ENCODE assay signal across 8 cellular contexts in genomic region chr22:41845380-41846267, GRCh38. TPM values are rescaled to one million over a fixed set of nuclear protein-coding genes. Genes with fewer than 3 reads are reported as not detected.
A peak's percentile ranks its signal among the peaks of the same experiment; 100 is the strongest.
DNase-seq lines count a peak whose midpoint lies in the region; ATAC-seq and TF ChIP-seq lines count a peak whose summit lies in the region.
"Had no signal": no experiment of that assay in that cellular context is flagged by ENCODE, and none has a peak within 500 bp of the region (broad histone marks: within the 10 kb centered on the region; RNA-seq: fewer than 3 reads in every experiment).

No MANE protein-coding gene starts in this region.

- H3K27me3 ChIP-seq in HCT116 (ENCODE audit: insufficient read depth, low read length) = no peaks in the 10 kb centered on the region
- no peaks in the 10 kb centered on the region for H3K27me3 ChIP-seq in SJCRH30
- no peaks in the 10 kb centered on the region for H3K27me3 ChIP-seq in endodermal cell (ENCODE audit: control insufficient read depth, insufficient read depth, low read length, poor library complexity, severe bottlenecking)

- H3K9me3 Mint-ChIP-seq in endodermal cell = no peaks in the 10 kb centered on the region
- no peaks in the 10 kb centered on the region for H3K9me3 Mint-ChIP-seq in progenitor cell of endocrine pancreas (ENCODE audit: low read depth)

- CTCF ChIA-PET in HCT116 (lab: Charles Lee) = no interaction called here

- H3K36me3 ChIP-seq in HCT116 (ENCODE audit: control insufficient read depth in 1 of 2, insufficient read depth in 2 of 2, low read length in 2 of 2) (no peaks in the 10 kb centered on the region), SJCRH30 (peaks cover 34% of the 10 kb centered on the region), endodermal cell (ENCODE audit: control insufficient read depth, insufficient read depth, low read length) (peaks cover 34% of the 10 kb centered on the region)

- BruUV-seq in HCT116 (replicated peaks; lab: Mats Ljungman, UMichigan) = TSS peak; percentile 11

- intact Hi-C loops in HCT116 (cut with micrococcal nuclease) = no loop called here

- 53 to 65% methylated on average over 3 to 4 of the region's 4 CpGs for WGBS in endodermal cell (ENCODE audit: insufficient coverage in 1 of 2, insufficient read length in 1 of 2), 2 experiments

- no peak overlapping the region for H3K9ac ChIP-seq in HCT116 (ENCODE audit: low read length)
- H3K9ac ChIP-seq in endodermal cell (ENCODE audit: extremely low read depth, low read length, poor library complexity, severe bottlenecking) = peak overlapping the region; percentile 28

- H3K4me3 ChIP-seq in HCT116 (replicated peaks in 1 of 2; ENCODE audit: low read depth in 1 of 2, low read length in 2 of 2) = no peak overlapping the region
- H3K4me3 ChIP-seq in SJCRH30 = no peak overlapping the region
- H3K4me3 ChIP-seq in endodermal cell (ENCODE audit: low read length) = peak overlapping the region; percentile 30

- H3K27me3 Mint-ChIP-seq in endodermal cell (ENCODE audit: insufficient read depth) (no peaks in the 10 kb centered on the region), progenitor cell of endocrine pancreas (no peaks in the 10 kb centered on the region)

- H3K4me1 ChIP-seq in HCT116 (ENCODE audit: control insufficient read depth in 1 of 2, insufficient read depth in 2 of 2, low read length in 2 of 2) = peaks cover 17 to 25% of the 10 kb centered on the region in 2 experiments
- H3K4me1 ChIP-seq in SJCRH30 = peaks cover 24% of the 10 kb centered on the region
- peaks cover 27% of the 10 kb centered on the region for H3K4me1 ChIP-seq in endodermal cell (ENCODE audit: control insufficient read depth, insufficient read depth, low read length)

- DNase-seq in HCT116 (ENCODE audit: low read depth, low spot score) (no peak), SJCRH30 (peak in 1 of 2 experiments; percentile 34), endodermal cell (peak; percentile 66), progenitor cell of endocrine pancreas (ENCODE audit: low spot score, unreplicated experiment) (no peak), MV-4-11 (lab: John Stamatoyannopoulos, UW) (no peak), NCI-H146 (lab: John Stamatoyannopoulos, UW) (no peak)
- no peak for DNase-seq in activated CD8-positive, alpha-beta memory T cell treated with anti-CD3 and anti-CD28 coated beads for 24 hours
- DNase-seq: stimulated activated naive CD4-positive, alpha-beta T cell treated with Interleukin-2 at 50 U/mL for 16 hours had no signal

- peaks cover 22% of the 10 kb centered on the region for H3K36me3 Mint-ChIP-seq in endodermal cell (ENCODE audit: low read depth)
- peaks cover 4% of the 10 kb centered on the region for H3K36me3 Mint-ChIP-seq in progenitor cell of endocrine pancreas (ENCODE audit: insufficient read depth)

- peaks cover 93% of the 10 kb centered on the region for H3K79me2 ChIP-seq in HCT116 (ENCODE audit: insufficient read depth, low read length)

- H3K4me3 Mint-ChIP-seq in endodermal cell (peak overlapping the region; percentile 38), progenitor cell of endocrine pancreas (ENCODE audit: low read depth) (peak overlapping the region; percentile 17)

- TF ChIP-seq CTCF in HCT116 (IDR thresholded peaks at IDR 0.05 in 2 of 3, conservative IDR thresholded peaks at IDR 0.05 in 1 of 3; ENCODE audit: borderline replicate concordance in 1 of 3, insufficient read depth in 1 of 3, low read depth in 2 of 3, low read length in 2 of 3) = no peak
- TF ChIP-seq CTCF in endodermal cell (conservative IDR thresholded peaks at IDR 0.05) = no peak
- TF ChIP-seq CTCF in progenitor cell of endocrine pancreas (IDR thresholded peaks at IDR 0.05; ENCODE audit: unreplicated experiment) = no peak

- H3K27ac Mint-ChIP-seq in endodermal cell (peak overlapping the region; percentile 93), progenitor cell of endocrine pancreas (peak overlapping the region; percentile 79)

- H3K4me1 Mint-ChIP-seq in endodermal cell (peaks cover 49% of the 10 kb centered on the region), progenitor cell of endocrine pancreas (ENCODE audit: low read depth) (peaks cover 51% of the 10 kb centered on the region)

- H3K4me2 ChIP-seq in HCT116 (ENCODE audit: low read length) = no peak overlapping the region

- TF ChIP-seq RAD21 in HCT116 (IDR thresholded peaks at IDR 0.05; ENCODE audit: low read depth) = no peak

- TF ChIP-seq POLR2A in HCT116 (IDR thresholded peaks at IDR 0.05; ENCODE audit: borderline replicate concordance, extremely low read depth, insufficient read depth, insufficient read length) = no peak

- no peaks in the 10 kb centered on the region for H3K9me2 ChIP-seq in HCT116 (ENCODE audit: insufficient read depth)

- peaks cover under 1% of the 10 kb centered on the region for H4K20me1 ChIP-seq in HCT116 (ENCODE audit: insufficient read depth)

- no peak overlapping the region for H2AFZ ChIP-seq in HCT116 (ENCODE audit: low read depth, low read length, poor library complexity, severe bottlenecking)

- POLR2A ChIA-PET in HCT116 (lab: Charles Lee) = no interaction called here

- H3K9me3 ChIP-seq in HCT116 (ENCODE audit: control insufficient read depth in 1 of 2, insufficient read depth in 1 of 2, low read depth in 1 of 2, low read length in 2 of 2) = no peaks in the 10 kb centered on the region
- H3K9me3 ChIP-seq in SJCRH30 (replicated peaks) = no peaks in the 10 kb centered on the region
- no peaks in the 10 kb centered on the region for H3K9me3 ChIP-seq in endodermal cell (ENCODE audit: control insufficient read depth, low read length)

- H3K27ac ChIP-seq in HCT116 (ENCODE audit: low read depth, low read length) (no peak overlapping the region), SJCRH30 (peak overlapping the region; percentile 34), endodermal cell (ENCODE audit: low read depth, low read length) (peak overlapping the region; percentile 14)

- no peak for ATAC-seq in HCT116

- RAD21 ChIA-PET in HCT116 (lab: Charles Lee; ENCODE audit: low non-redundant PET in 1 of 2, low total read pairs in 2 of 2, uncharacterized antibody in 2 of 2, unreplicated experiment in 2 of 2) = no interaction called here

TF ChIP-seq in HCT116, 20 proteins besides CTCF, POLR2A, EP300 and RAD21:
- no peak for TF ChIP-seq JUND (IDR thresholded peaks at IDR 0.05)
- no peak for TF ChIP-seq CEBPB (IDR thresholded peaks at IDR 0.05; ENCODE audit: low read depth)
- TF ChIP-seq SIN3A (IDR thresholded peaks at IDR 0.05; ENCODE audit: low read depth) = no peak
- no peak for TF ChIP-seq ZFX (IDR thresholded peaks at IDR 0.05)
- no peak for TF ChIP-seq SRF (IDR thresholded peaks at IDR 0.05; ENCODE audit: low read depth)
- TF ChIP-seq EGR1 (IDR thresholded peaks at IDR 0.05; ENCODE audit: low read depth) = no peak
- TF ChIP-seq ATF3 (IDR thresholded peaks at IDR 0.05) = no peak
- TF ChIP-seq REST (IDR thresholded peaks at IDR 0.05; ENCODE audit: low read depth) = no peak
- TF ChIP-seq TCF7L2 (IDR thresholded peaks at IDR 0.05; ENCODE audit: borderline replicate concordance, extremely low read depth, insufficient read depth, insufficient read length) = no peak
- no peak for TF ChIP-seq CBX3 (IDR thresholded peaks at IDR 0.05; ENCODE audit: low read depth)
- TF ChIP-seq SP1 (IDR thresholded peaks at IDR 0.05; ENCODE audit: low read depth) = no peak
- no peak for TF ChIP-seq YY1 (IDR thresholded peaks at IDR 0.05; ENCODE audit: extremely low read depth, insufficient replicate concordance, low read depth, low read length)
- TF ChIP-seq FOSL1 (IDR thresholded peaks at IDR 0.05; ENCODE audit: low read depth) = no peak
- no peak for TF ChIP-seq ZNF274 (IDR thresholded peaks at IDR 0.05; ENCODE audit: low read depth, low read length)
- no peak for TF ChIP-seq ELF1 (IDR thresholded peaks at IDR 0.05; ENCODE audit: borderline replicate concordance, low read depth)

RNA-seq across cellular contexts. Expression of gene SREBF2, which starts 12.7 kb away (rescaled TPM):
- total RNA-seq in HCT116 (2021; ENCODE audit: unreplicated experiment) (129 TPM), endodermal cell (100 to 1,000 TPM; 125 to 135 TPM), progenitor cell of endocrine pancreas (154 and 156 TPM in 2 replicates)
- 127 and 133 TPM in 2 replicates for polyA plus RNA-seq in HCT116 (2012)
- total RNA-seq in SJCRH30 (2014; rRNA removed; shearing (Covaris generic)) = 100 and 103 TPM in 2 replicates
- 220 TPM for polyA plus RNA-seq in endodermal cell (2013, experiment 1 of 2)
- 204 TPM for polyA plus RNA-seq in endodermal cell (2013, experiment 2 of 2)

RNA-seq across cellular contexts. Expression of gene CCDC134, which starts 45.1 kb away (rescaled TPM):
- total RNA-seq in HCT116 (2021; ENCODE audit: unreplicated experiment) = 15.8 TPM
- polyA plus RNA-seq in HCT116 (2012) = 5.0 and 5.7 TPM in 2 replicates
- 19.8 and 21.2 TPM in 2 replicates for total RNA-seq in SJCRH30 (2014; rRNA removed; shearing (Covaris generic))
- 10 to 100 TPM; 15.0 to 21.0 TPM for total RNA-seq in endodermal cell
- 7.2 TPM for polyA plus RNA-seq in endodermal cell (2013, experiment 1 of 2)
- polyA plus RNA-seq in endodermal cell (2013, experiment 2 of 2) = 8.8 TPM
- total RNA-seq in progenitor cell of endocrine pancreas = 23.3 and 24.2 TPM in 2 replicates
